Comparison of ENCODE assay signal across 3 cellular contexts in the genomic region with DNA sequence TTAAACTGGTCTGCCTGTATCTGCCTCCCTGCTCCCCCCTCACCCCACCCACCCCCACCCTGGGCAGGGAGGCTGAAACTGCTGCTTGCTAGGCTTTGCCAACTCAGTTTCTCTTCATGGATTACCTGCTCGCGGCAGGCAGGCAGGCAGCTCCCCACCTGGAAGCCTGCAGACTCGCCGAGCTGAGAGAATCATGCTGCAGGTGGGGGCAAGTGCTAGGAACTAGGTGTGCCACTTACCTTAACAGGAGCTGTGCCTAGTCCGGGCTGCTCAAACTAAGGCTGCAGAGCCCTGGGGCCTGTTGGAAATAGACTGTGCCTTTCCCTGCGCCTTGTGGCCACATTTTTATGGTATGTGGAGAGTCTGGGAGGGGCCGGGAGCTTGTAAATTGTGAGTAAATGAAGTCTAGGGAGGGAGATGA.
TF ChIP-seq lines count a peak whose summit lies in the region.

No MANE protein-coding gene starts in this region.

TF ChIP-seq in WTC11, 78 proteins besides CTCF, POLR2A, EP300 and RAD21 (continues in another document):
- TF ChIP-seq TEAD1 (CRISPR knock-in tag; IDR thresholded peaks at IDR 0.05) (no peak), ZNF317 (CRISPR knock-in tag; IDR thresholded peaks at IDR 0.05; ENCODE audit: borderline replicate concordance, low read depth) (no peak), ZNF138 (CRISPR knock-in tag; conservative IDR thresholded peaks at IDR 0.05) (no peak), SMAD4 (CRISPR knock-in tag; IDR thresholded peaks at IDR 0.05) (no peak), GTF2I (CRISPR knock-in tag; conservative IDR thresholded peaks at IDR 0.05) (no peak)
- TF ChIP-seq, protein P1, sequence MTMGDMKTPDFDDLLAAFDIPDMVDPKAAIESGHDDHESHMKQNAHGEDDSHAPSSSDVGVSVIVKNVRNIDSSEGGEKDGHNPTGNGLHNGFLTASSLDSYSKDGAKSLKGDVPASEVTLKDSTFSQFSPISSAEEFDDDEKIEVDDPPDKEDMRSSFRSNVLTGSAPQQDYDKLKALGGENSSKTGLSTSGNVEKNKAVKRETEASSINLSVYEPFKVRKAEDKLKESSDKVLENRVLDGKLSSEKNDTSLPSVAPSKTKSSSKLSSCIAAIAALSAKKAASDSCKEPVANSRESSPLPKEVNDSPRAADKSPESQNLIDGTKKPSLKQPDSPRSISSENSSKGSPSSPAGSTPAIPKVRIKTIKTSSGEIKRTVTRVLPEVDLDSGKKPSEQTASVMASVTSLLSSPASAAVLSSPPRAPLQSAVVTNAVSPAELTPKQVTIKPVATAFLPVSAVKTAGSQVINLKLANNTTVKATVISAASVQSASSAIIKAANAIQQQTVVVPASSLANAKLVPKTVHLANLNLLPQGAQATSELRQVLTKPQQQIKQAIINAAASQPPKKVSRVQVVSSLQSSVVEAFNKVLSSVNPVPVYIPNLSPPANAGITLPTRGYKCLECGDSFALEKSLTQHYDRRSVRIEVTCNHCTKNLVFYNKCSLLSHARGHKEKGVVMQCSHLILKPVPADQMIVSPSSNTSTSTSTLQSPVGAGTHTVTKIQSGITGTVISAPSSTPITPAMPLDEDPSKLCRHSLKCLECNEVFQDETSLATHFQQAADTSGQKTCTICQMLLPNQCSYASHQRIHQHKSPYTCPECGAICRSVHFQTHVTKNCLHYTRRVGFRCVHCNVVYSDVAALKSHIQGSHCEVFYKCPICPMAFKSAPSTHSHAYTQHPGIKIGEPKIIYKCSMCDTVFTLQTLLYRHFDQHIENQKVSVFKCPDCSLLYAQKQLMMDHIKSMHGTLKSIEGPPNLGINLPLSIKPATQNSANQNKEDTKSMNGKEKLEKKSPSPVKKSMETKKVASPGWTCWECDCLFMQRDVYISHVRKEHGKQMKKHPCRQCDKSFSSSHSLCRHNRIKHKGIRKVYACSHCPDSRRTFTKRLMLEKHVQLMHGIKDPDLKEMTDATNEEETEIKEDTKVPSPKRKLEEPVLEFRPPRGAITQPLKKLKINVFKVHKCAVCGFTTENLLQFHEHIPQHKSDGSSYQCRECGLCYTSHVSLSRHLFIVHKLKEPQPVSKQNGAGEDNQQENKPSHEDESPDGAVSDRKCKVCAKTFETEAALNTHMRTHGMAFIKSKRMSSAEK (CRISPR knock-in tag; IDR thresholded peaks at IDR 0.05; ENCODE audit: borderline replicate concordance): no peak
- TF ChIP-seq, protein P2, sequence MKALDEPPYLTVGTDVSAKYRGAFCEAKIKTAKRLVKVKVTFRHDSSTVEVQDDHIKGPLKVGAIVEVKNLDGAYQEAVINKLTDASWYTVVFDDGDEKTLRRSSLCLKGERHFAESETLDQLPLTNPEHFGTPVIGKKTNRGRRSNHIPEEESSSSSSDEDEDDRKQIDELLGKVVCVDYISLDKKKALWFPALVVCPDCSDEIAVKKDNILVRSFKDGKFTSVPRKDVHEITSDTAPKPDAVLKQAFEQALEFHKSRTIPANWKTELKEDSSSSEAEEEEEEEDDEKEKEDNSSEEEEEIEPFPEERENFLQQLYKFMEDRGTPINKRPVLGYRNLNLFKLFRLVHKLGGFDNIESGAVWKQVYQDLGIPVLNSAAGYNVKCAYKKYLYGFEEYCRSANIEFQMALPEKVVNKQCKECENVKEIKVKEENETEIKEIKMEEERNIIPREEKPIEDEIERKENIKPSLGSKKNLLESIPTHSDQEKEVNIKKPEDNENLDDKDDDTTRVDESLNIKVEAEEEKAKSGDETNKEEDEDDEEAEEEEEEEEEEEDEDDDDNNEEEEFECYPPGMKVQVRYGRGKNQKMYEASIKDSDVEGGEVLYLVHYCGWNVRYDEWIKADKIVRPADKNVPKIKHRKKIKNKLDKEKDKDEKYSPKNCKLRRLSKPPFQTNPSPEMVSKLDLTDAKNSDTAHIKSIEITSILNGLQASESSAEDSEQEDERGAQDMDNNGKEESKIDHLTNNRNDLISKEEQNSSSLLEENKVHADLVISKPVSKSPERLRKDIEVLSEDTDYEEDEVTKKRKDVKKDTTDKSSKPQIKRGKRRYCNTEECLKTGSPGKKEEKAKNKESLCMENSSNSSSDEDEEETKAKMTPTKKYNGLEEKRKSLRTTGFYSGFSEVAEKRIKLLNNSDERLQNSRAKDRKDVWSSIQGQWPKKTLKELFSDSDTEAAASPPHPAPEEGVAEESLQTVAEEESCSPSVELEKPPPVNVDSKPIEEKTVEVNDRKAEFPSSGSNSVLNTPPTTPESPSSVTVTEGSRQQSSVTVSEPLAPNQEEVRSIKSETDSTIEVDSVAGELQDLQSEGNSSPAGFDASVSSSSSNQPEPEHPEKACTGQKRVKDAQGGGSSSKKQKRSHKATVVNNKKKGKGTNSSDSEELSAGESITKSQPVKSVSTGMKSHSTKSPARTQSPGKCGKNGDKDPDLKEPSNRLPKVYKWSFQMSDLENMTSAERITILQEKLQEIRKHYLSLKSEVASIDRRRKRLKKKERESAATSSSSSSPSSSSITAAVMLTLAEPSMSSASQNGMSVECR (CRISPR knock-in tag; IDR thresholded peaks at IDR 0.05; ENCODE audit: borderline replicate concordance): no peak

TF ChIP-seq in SK-N-SH treated with all-trans-retinoic acid at 6 μM for 48 hours, 23 proteins besides CTCF, POLR2A, EP300 and RAD21:
- no peak for TF ChIP-seq ZFP3 (CRISPR knock-in tag; IDR thresholded peaks at IDR 0.05)
- TF ChIP-seq ZNF70 (CRISPR knock-in tag; IDR thresholded peaks at IDR 0.05): no peak

TF ChIP-seq in HepG2, 621 proteins besides CTCF, POLR2A, EP300 and RAD21:
- TF ChIP-seq ZNF83 (CRISPR knock-in tag; IDR thresholded peaks at IDR 0.05; ENCODE audit: borderline replicate concordance): no peak
- TF ChIP-seq SNAPC2 (CRISPR knock-in tag; IDR thresholded peaks at IDR 0.05): no peak
- TF ChIP-seq ETV5 (CRISPR knock-in tag; IDR thresholded peaks at IDR 0.05; ENCODE audit: borderline replicate concordance): no peak
- TF ChIP-seq ZSCAN12 (CRISPR knock-in tag; IDR thresholded peaks at IDR 0.05): no peak
- TF ChIP-seq, protein P3, sequence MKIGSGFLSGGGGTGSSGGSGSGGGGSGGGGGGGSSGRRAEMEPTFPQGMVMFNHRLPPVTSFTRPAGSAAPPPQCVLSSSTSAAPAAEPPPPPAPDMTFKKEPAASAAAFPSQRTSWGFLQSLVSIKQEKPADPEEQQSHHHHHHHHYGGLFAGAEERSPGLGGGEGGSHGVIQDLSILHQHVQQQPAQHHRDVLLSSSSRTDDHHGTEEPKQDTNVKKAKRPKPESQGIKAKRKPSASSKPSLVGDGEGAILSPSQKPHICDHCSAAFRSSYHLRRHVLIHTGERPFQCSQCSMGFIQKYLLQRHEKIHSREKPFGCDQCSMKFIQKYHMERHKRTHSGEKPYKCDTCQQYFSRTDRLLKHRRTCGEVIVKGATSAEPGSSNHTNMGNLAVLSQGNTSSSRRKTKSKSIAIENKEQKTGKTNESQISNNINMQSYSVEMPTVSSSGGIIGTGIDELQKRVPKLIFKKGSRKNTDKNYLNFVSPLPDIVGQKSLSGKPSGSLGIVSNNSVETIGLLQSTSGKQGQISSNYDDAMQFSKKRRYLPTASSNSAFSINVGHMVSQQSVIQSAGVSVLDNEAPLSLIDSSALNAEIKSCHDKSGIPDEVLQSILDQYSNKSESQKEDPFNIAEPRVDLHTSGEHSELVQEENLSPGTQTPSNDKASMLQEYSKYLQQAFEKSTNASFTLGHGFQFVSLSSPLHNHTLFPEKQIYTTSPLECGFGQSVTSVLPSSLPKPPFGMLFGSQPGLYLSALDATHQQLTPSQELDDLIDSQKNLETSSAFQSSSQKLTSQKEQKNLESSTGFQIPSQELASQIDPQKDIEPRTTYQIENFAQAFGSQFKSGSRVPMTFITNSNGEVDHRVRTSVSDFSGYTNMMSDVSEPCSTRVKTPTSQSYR (CRISPR knock-in tag; IDR thresholded peaks at IDR 0.05; ENCODE audit: borderline replicate concordance): no peak
- TF ChIP-seq, protein P4, sequence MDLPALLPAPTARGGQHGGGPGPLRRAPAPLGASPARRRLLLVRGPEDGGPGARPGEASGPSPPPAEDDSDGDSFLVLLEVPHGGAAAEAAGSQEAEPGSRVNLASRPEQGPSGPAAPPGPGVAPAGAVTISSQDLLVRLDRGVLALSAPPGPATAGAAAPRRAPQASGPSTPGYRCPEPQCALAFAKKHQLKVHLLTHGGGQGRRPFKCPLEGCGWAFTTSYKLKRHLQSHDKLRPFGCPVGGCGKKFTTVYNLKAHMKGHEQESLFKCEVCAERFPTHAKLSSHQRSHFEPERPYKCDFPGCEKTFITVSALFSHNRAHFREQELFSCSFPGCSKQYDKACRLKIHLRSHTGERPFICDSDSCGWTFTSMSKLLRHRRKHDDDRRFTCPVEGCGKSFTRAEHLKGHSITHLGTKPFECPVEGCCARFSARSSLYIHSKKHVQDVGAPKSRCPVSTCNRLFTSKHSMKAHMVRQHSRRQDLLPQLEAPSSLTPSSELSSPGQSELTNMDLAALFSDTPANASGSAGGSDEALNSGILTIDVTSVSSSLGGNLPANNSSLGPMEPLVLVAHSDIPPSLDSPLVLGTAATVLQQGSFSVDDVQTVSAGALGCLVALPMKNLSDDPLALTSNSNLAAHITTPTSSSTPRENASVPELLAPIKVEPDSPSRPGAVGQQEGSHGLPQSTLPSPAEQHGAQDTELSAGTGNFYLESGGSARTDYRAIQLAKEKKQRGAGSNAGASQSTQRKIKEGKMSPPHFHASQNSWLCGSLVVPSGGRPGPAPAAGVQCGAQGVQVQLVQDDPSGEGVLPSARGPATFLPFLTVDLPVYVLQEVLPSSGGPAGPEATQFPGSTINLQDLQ (CRISPR knock-in tag; IDR thresholded peaks at IDR 0.05): no peak
- TF ChIP-seq EEA1 (CRISPR knock-in tag; IDR thresholded peaks at IDR 0.05; ENCODE audit: borderline replicate concordance): no peak
- no peak for TF ChIP-seq ATM (IDR thresholded peaks at IDR 0.05; ENCODE audit: borderline replicate concordance)
- TF ChIP-seq TAF1 (CRISPR knock-in tag; IDR thresholded peaks at IDR 0.05): no peak
- TF ChIP-seq, protein P5, sequence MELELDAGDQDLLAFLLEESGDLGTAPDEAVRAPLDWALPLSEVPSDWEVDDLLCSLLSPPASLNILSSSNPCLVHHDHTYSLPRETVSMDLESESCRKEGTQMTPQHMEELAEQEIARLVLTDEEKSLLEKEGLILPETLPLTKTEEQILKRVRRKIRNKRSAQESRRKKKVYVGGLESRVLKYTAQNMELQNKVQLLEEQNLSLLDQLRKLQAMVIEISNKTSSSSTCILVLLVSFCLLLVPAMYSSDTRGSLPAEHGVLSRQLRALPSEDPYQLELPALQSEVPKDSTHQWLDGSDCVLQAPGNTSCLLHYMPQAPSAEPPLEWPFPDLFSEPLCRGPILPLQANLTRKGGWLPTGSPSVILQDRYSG (CRISPR knock-in tag; IDR thresholded peaks at IDR 0.05): no peak
- TF ChIP-seq ZNF619 (CRISPR knock-in tag; IDR thresholded peaks at IDR 0.05): no peak
- no peak for TF ChIP-seq MAFF (IDR thresholded peaks at IDR 0.05; ENCODE audit: low read depth, low read length)
- TF ChIP-seq, protein P6, sequence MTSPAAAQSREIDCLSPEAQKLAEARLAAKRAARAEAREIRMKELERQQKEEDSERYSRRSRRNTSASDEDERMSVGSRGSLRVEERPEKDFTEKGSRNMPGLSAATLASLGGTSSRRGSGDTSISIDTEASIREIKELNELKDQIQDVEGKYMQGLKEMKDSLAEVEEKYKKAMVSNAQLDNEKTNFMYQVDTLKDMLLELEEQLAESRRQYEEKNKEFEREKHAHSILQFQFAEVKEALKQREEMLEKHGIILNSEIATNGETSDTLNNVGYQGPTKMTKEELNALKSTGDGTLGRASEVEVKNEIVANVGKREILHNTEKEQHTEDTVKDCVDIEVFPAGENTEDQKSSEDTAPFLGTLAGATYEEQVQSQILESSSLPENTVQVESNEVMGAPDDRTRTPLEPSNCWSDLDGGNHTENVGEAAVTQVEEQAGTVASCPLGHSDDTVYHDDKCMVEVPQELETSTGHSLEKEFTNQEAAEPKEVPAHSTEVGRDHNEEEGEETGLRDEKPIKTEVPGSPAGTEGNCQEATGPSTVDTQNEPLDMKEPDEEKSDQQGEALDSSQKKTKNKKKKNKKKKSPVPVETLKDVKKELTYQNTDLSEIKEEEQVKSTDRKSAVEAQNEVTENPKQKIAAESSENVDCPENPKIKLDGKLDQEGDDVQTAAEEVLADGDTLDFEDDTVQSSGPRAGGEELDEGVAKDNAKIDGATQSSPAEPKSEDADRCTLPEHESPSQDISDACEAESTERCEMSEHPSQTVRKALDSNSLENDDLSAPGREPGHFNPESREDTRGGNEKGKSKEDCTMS (CRISPR knock-in tag; conservative IDR thresholded peaks at IDR 0.05): no peak
- no peak for TF ChIP-seq SRSF1 (optimal IDR thresholded peaks at IDR 0.05; ENCODE audit: low read depth, low read length)
- TF ChIP-seq, protein P7, sequence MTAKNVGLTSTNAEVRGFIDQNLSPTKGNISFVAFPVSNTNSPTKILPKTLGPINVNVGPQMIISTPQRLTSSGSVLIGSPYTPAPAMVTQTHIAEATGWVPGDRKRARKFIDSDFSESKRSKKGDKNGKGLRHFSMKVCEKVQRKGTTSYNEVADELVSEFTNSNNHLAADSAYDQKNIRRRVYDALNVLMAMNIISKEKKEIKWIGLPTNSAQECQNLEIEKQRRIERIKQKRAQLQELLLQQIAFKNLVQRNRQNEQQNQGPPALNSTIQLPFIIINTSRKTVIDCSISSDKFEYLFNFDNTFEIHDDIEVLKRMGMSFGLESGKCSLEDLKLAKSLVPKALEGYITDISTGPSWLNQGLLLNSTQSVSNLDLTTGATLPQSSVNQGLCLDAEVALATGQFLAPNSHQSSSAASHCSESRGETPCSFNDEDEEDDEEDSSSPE (CRISPR knock-in tag; IDR thresholded peaks at IDR 0.05): no peak
